ENCODE assay signal across 19 cellular contexts in the genomic region with DNA sequence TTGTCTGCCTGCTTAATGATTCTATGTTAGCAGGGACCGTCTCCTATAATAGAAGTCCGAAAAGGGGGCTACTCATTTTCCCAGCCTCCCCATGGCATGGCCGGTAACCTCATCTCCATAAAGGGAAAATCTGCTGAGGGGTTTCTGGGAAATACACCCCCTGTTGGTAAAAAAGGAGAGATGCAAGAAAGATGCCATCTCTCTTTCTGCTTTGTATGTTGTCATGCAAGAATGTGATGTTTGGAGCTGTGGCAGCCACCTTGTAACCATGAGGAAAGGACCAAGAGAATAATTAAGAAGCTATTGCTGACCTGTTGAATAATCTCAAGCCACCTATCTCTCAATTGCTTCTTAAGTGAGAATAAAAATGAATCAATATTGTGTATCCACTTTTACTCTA.
"Had no signal": no experiment of that assay in that cellular context is flagged by ENCODE, and none has a peak within 500 bp of the region (broad histone marks: within the 10 kb centered on the region; RNA-seq: fewer than 3 reads in every experiment).

No MANE protein-coding gene starts in this region.

- H3K4me3 Mint-ChIP-seq: activated naive CD8-positive, alpha-beta T cell treated with anti-CD3 and anti-CD28 coated beads for 36 hours; central memory CD8-positive, alpha-beta T cell; stimulated activated naive CD8-positive, alpha-beta T cell treated with anti-CD3 and anti-CD28 coated beads, Interleukin-15, amount 100 ng/mL, for 72 hours; T-helper 17 cell had no signal

- H3K27me3 Mint-ChIP-seq: activated naive CD8-positive, alpha-beta T cell treated with anti-CD3 and anti-CD28 coated beads for 36 hours had no signal

- H3K36me3 Mint-ChIP-seq: activated naive CD8-positive, alpha-beta T cell treated with anti-CD3 and anti-CD28 coated beads for 36 hours had no signal

- H3K36me3 ChIP-seq: brain microvascular endothelial cell, gastrocnemius medialis, heart right ventricle, ovary, sigmoid colon, spleen had no signal

- DNase-seq: activated CD4-positive, alpha-beta T cell treated with anti-CD3 and anti-CD28 coated beads for 48 hours; activated CD8-positive, alpha-beta memory T cell treated with anti-CD3 and anti-CD28 coated beads for 24 hours; activated gamma-delta T cell treated with Interleukin-2 at 50 U/mL for 16 hours; activated naive CD8-positive, alpha-beta T cell treated with anti-CD3 and anti-CD28 coated beads for 36 hours; anterior cingulate cortex; brain microvascular endothelial cell; cortex of kidney; effector CD4-positive, alpha-beta T cell; gastrocnemius medialis; heart right ventricle; midbrain; ovary; sigmoid colon; spleen; stimulated activated naive CD8-positive, alpha-beta T cell treated with anti-CD3 and anti-CD28 coated beads, Interleukin-15, amount 100 ng/mL, for 72 hours; T-helper 17 cell; testis had no signal

- H3K27ac ChIP-seq: brain microvascular endothelial cell, gastrocnemius medialis, heart right ventricle, ovary, sigmoid colon, spleen, testis had no signal

- H3K27ac Mint-ChIP-seq: activated naive CD8-positive, alpha-beta T cell treated with anti-CD3 and anti-CD28 coated beads for 36 hours; stimulated activated naive CD8-positive, alpha-beta T cell treated with anti-CD3 and anti-CD28 coated beads, Interleukin-15, amount 100 ng/mL, for 72 hours; T-helper 17 cell had no signal

- H3K9me3 ChIP-seq: gastrocnemius medialis, ovary, sigmoid colon, testis had no signal

- H3K9me3 Mint-ChIP-seq: activated naive CD8-positive, alpha-beta T cell treated with anti-CD3 and anti-CD28 coated beads for 36 hours; central memory CD8-positive, alpha-beta T cell; stimulated activated naive CD8-positive, alpha-beta T cell treated with anti-CD3 and anti-CD28 coated beads, Interleukin-15, amount 100 ng/mL, for 72 hours had no signal

- H3K4me1 ChIP-seq: gastrocnemius medialis, heart right ventricle, sigmoid colon, spleen, testis had no signal

- H3K4me1 Mint-ChIP-seq: activated naive CD8-positive, alpha-beta T cell treated with anti-CD3 and anti-CD28 coated beads for 36 hours; central memory CD8-positive, alpha-beta T cell; stimulated activated naive CD8-positive, alpha-beta T cell treated with anti-CD3 and anti-CD28 coated beads, Interleukin-15, amount 100 ng/mL, for 72 hours had no signal

- ATAC-seq: gastrocnemius medialis; heart right ventricle; stimulated activated naive CD8-positive, alpha-beta T cell treated with anti-CD3 and anti-CD28 coated beads, Interleukin-15, amount 100 ng/mL, for 72 hours; T-helper 17 cell had no signal

- H3K27me3 ChIP-seq: brain microvascular endothelial cell, ovary, sigmoid colon, spleen, testis had no signal

- H3K4me3 ChIP-seq: gastrocnemius medialis, heart right ventricle, lung, ovary, sigmoid colon, spleen, testis had no signal
